Comparison of ENCODE assay signal across 1 cellular context in the genomic region with DNA sequence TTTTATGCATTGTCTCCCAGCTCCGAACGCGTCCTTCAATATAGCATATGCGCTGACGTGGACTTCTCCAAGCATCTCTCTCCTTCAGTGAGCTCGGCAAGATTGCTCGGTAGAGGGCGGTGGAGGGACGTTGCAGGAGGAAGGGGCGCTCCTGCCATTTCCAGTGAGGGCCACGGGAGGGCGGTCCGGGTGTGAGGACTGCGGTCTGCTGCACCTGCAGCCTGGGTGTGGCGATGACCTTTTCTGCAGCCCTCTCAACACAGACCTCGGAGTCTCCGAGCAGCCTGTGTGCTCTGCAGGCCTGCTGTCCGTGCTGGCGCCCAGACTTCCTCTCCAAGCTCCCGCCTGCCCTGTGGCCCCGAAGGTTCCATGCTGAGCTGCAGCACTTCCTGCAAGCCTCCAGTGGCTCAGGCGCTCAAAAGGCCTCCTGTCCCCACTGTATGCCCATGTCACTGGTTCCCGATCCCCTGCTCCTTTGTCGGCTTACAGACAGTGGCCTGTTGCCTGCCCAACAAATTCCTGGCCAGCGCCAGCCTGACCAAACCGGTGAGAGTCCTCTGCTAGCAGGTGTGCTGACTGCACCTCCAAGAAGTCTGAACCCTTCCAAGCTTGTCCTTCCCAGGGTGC.
TF ChIP-seq lines count a peak whose summit lies in the region.

No MANE protein-coding gene starts in this region.

TF ChIP-seq in HepG2, 621 proteins besides CTCF, POLR2A, EP300 and RAD21 (continued from another document and continues in another):
- TF ChIP-seq TEAD3 (CRISPR knock-in tag; optimal IDR thresholded peaks at IDR 0.05; ENCODE audit: borderline replicate concordance) (peak; percentile 75), JDP2 (CRISPR knock-in tag; IDR thresholded peaks at IDR 0.05; ENCODE audit: borderline replicate concordance) (no peak), ZFAT (CRISPR knock-in tag; conservative IDR thresholded peaks at IDR 0.05) (no peak), SYNCRIP (IDR thresholded peaks at IDR 0.05; ENCODE audit: insufficient read depth, low read depth, low read length) (no peak), STAT5B (CRISPR knock-in tag; IDR thresholded peaks at IDR 0.05) (no peak), ZFP41 (CRISPR knock-in tag; IDR thresholded peaks at IDR 0.05; ENCODE audit: borderline replicate concordance) (no peak), SNAPC2 (CRISPR knock-in tag; IDR thresholded peaks at IDR 0.05) (no peak), RARG (CRISPR knock-in tag; IDR thresholded peaks at IDR 0.05; ENCODE audit: low read depth) (no peak), ZIK1 (CRISPR knock-in tag; IDR thresholded peaks at IDR 0.05; ENCODE audit: borderline replicate concordance, low read depth) (no peak), GATAD2A (CRISPR knock-in tag; IDR thresholded peaks at IDR 0.05) (peak; percentile 62; the same call in 1 of the 2 replicates), HMG20B (CRISPR knock-in tag; conservative IDR thresholded peaks at IDR 0.05) (no peak), SP4 (CRISPR knock-in tag; IDR thresholded peaks at IDR 0.05) (no peak), THYN1 (CRISPR knock-in tag; IDR thresholded peaks at IDR 0.05; ENCODE audit: borderline replicate concordance, low read depth) (no peak), ZNF335 (CRISPR knock-in tag; IDR thresholded peaks at IDR 0.05) (no peak), MAFF (IDR thresholded peaks at IDR 0.05; ENCODE audit: low read depth, low read length) (no peak), HOXA3 (CRISPR knock-in tag; IDR thresholded peaks at IDR 0.05) (peak; percentile 35; the same call in 1 of the 2 replicates), ZNF143 (CRISPR knock-in tag; IDR thresholded peaks at IDR 0.05) (no peak), ZMYM4 (CRISPR knock-in tag; IDR thresholded peaks at IDR 0.05) (peak; percentile 59)
- TF ChIP-seq, protein P1, sequence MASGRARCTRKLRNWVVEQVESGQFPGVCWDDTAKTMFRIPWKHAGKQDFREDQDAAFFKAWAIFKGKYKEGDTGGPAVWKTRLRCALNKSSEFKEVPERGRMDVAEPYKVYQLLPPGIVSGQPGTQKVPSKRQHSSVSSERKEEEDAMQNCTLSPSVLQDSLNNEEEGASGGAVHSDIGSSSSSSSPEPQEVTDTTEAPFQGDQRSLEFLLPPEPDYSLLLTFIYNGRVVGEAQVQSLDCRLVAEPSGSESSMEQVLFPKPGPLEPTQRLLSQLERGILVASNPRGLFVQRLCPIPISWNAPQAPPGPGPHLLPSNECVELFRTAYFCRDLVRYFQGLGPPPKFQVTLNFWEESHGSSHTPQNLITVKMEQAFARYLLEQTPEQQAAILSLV (CRISPR knock-in tag; IDR thresholded peaks at IDR 0.05; ENCODE audit: borderline replicate concordance): no peak
- TF ChIP-seq, protein P2, sequence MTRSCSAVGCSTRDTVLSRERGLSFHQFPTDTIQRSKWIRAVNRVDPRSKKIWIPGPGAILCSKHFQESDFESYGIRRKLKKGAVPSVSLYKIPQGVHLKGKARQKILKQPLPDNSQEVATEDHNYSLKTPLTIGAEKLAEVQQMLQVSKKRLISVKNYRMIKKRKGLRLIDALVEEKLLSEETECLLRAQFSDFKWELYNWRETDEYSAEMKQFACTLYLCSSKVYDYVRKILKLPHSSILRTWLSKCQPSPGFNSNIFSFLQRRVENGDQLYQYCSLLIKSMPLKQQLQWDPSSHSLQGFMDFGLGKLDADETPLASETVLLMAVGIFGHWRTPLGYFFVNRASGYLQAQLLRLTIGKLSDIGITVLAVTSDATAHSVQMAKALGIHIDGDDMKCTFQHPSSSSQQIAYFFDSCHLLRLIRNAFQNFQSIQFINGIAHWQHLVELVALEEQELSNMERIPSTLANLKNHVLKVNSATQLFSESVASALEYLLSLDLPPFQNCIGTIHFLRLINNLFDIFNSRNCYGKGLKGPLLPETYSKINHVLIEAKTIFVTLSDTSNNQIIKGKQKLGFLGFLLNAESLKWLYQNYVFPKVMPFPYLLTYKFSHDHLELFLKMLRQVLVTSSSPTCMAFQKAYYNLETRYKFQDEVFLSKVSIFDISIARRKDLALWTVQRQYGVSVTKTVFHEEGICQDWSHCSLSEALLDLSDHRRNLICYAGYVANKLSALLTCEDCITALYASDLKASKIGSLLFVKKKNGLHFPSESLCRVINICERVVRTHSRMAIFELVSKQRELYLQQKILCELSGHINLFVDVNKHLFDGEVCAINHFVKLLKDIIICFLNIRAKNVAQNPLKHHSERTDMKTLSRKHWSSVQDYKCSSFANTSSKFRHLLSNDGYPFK (CRISPR knock-in tag; IDR thresholded peaks at IDR 0.05; ENCODE audit: borderline replicate concordance): no peak
- TF ChIP-seq, protein P3, sequence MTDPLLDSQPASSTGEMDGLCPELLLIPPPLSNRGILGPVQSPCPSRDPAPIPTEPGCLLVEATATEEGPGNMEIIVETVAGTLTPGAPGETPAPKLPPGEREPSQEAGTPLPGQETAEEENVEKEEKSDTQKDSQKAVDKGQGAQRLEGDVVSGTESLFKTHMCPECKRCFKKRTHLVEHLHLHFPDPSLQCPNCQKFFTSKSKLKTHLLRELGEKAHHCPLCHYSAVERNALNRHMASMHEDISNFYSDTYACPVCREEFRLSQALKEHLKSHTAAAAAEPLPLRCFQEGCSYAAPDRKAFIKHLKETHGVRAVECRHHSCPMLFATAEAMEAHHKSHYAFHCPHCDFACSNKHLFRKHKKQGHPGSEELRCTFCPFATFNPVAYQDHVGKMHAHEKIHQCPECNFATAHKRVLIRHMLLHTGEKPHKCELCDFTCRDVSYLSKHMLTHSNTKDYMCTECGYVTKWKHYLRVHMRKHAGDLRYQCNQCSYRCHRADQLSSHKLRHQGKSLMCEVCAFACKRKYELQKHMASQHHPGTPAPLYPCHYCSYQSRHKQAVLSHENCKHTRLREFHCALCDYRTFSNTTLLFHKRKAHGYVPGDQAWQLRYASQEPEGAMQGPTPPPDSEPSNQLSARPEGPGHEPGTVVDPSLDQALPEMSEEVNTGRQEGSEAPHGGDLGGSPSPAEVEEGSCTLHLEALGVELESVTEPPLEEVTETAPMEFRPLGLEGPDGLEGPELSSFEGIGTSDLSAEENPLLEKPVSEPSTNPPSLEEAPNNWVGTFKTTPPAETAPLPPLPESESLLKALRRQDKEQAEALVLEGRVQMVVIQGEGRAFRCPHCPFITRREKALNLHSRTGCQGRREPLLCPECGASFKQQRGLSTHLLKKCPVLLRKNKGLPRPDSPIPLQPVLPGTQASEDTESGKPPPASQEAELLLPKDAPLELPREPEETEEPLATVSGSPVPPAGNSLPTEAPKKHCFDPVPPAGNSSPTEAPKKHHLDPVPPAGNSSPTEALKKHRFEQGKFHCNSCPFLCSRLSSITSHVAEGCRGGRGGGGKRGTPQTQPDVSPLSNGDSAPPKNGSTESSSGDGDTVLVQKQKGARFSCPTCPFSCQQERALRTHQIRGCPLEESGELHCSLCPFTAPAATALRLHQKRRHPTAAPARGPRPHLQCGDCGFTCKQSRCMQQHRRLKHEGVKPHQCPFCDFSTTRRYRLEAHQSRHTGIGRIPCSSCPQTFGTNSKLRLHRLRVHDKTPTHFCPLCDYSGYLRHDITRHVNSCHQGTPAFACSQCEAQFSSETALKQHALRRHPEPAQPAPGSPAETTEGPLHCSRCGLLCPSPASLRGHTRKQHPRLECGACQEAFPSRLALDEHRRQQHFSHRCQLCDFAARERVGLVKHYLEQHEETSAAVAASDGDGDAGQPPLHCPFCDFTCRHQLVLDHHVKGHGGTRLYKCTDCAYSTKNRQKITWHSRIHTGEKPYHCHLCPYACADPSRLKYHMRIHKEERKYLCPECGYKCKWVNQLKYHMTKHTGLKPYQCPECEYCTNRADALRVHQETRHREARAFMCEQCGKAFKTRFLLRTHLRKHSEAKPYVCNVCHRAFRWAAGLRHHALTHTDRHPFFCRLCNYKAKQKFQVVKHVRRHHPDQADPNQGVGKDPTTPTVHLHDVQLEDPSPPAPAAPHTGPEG (CRISPR knock-in tag; IDR thresholded peaks at IDR 0.05): no peak
- TF ChIP-seq, protein P4, sequence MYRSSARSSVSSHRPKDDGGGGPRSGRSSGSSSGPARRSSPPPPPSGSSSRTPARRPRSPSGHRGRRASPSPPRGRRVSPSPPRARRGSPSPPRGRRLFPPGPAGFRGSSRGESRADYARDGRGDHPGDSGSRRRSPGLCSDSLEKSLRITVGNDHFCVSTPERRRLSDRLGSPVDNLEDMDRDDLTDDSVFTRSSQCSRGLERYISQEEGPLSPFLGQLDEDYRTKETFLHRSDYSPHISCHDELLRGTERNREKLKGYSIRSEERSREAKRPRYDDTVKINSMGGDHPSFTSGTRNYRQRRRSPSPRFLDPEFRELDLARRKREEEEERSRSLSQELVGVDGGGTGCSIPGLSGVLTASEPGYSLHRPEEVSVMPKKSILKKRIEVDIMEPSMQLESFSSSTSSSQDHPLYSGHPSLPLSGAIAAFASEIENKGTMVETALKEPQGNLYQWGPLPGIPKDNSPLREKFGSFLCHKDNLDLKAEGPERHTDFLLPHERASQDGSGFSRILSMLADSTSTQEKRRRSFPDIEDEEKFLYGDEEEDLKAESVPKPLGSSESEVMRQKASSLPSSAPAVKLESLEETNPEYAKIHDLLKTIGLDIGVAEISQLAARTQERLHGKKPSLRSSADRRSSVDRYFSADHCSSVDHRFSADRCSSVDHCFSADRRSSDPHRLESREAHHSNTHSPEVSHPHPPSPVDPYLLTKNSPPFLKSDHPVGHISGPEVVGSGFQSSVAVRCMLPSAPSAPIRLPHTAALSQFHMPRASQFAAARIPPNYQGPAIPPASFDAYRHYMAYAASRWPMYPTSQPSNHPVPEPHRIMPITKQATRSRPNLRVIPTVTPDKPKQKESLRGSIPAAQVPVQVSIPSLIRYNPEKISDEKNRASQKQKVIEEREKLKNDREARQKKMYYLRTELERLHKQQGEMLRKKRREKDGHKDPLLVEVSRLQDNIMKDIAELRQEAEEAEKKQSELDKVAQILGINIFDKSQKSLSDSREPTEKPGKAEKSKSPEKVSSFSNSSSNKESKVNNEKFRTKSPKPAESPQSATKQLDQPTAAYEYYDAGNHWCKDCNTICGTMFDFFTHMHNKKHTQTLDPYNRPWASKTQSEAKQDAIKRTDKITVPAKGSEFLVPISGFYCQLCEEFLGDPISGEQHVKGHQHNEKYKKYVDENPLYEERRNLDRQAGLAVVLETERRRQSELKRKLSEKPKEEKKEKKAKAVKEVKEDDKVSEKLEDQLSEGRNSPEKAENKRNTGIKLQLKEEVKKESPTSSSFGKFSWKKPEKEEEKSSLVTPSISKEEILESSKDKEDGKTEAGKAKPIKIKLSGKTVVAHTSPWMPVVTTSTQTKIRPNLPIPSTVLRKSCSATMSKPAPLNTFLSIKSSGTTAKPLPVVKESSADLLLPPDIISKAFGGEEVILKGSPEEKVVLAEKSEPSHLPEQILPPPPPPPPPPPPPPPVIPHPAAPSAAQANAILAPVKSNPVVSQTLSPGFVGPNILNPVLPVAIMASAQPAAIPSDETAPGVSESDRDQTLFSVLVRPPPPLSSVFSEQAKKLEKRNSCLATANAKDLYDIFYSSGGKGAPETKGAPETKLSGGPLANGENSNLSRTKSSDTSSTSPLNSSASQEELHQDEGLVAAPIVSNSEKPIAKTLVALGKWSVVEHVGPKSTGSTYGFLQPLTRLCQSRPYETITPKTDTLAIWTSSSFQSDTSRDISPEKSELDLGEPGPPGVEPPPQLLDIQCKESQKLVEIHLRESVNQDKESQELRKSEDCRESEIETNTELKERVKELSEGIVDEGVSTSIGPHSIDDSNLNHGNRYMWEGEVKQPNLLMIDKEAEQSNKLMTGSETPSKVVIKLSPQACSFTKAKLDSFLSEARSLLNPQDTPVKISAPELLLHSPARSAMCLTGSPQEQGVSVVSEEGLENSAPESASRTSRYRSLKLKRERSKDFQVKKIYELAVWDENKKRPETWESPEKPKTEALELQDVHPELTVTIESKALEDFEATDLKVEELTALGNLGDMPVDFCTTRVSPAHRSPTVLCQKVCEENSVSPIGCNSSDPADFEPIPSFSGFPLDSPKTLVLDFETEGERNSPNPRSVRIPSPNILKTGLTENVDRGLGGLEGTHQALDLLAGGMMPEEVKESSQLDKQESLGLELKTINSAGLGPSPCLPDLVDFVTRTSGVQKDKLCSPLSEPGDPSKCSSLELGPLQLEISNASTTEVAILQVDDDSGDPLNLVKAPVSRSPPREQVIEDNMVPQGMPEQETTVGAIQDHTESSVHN (CRISPR knock-in tag; IDR thresholded peaks at IDR 0.05): no peak
- TF ChIP-seq, protein P5, sequence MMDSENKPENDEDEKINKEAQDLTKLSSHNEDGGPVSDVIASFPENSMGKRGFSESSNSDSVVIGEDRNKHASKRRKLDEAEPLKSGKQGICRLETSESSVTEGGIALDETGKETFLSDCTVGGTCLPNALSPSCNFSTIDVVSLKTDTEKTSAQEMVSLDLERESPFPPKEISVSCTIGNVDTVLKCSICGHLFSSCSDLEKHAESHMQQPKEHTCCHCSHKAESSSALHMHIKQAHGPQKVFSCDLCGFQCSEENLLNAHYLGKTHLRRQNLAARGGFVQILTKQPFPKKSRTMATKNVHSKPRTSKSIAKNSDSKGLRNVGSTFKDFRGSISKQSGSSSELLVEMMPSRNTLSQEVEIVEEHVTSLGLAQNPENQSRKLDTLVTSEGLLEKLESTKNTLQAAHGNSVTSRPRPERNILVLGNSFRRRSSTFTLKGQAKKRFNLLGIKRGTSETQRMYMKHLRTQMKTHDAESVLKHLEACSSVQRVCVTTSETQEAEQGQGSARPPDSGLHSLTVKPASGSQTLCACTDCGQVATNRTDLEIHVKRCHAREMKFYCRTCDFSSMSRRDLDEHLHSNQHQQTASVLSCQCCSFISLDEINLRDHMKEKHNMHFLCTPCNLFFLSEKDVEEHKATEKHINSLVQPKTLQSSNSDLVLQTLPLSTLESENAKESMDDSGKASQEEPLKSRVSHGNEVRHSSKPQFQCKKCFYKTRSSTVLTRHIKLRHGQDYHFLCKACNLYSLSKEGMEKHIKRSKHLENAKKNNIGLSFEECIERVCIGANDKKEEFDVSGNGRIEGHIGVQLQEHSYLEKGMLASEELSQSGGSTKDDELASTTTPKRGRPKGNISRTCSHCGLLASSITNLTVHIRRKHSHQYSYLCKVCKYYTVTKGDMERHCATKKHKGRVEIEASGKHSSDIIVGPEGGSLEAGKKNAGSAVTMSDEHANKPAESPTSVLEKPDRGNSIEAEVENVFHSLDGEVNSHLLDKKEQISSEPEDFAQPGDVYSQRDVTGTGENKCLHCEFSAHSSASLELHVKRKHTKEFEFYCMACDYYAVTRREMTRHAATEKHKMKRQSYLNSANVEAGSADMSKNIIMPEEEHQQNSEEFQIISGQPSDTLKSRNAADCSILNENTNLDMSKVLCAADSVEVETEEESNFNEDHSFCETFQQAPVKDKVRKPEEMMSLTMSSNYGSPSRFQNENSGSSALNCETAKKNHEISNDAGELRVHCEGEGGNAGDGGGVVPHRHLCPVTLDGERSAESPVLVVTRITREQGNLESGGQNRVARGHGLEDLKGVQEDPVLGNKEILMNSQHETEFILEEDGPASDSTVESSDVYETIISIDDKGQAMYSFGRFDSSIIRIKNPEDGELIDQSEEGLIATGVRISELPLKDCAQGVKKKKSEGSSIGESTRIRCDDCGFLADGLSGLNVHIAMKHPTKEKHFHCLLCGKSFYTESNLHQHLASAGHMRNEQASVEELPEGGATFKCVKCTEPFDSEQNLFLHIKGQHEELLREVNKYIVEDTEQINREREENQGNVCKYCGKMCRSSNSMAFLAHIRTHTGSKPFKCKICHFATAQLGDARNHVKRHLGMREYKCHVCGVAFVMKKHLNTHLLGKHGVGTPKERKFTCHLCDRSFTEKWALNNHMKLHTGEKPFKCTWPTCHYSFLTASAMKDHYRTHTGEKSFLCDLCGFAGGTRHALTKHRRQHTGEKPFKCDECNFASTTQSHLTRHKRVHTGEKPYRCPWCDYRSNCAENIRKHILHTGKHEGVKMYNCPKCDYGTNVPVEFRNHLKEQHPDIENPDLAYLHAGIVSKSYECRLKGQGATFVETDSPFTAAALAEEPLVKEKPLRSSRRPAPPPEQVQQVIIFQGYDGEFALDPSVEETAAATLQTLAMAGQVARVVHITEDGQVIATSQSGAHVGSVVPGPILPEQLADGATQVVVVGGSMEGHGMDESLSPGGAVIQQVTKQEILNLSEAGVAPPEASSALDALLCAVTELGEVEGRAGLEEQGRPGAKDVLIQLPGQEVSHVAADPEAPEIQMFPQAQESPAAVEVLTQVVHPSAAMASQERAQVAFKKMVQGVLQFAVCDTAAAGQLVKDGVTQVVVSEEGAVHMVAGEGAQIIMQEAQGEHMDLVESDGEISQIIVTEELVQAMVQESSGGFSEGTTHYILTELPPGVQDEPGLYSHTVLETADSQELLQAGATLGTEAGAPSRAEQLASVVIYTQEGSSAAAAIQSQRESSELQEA (CRISPR knock-in tag; IDR thresholded peaks at IDR 0.05; ENCODE audit: not compliant biosample characterization): no peak
